In the genomic region with DNA sequence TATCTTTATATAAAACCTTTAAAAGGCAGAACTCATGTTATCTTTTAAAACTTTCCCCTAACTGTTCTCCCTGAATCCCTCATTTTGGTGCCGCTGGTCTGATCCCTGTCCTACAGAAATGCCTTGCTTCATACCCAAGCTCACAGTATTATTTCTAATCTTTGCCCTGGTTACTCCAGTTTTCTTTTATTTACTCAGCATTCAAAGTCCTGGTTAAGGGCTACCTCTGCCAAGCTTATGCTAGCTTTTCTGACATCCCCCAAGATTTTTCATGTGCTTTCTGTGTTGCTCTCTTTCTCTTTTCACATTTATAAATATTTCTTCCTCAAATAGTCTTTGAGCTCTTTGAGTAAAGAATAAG, we compare ENCODE assay signal across 2 cellular contexts.
A peak's percentile ranks its signal among the peaks of the same experiment; 100 is the strongest.
TF ChIP-seq lines count a peak whose summit lies in the region.

No MANE protein-coding gene starts in this region.

TF ChIP-seq in liver, 16 proteins besides CTCF, POLR2A, EP300 and RAD21 (continued from another document):
- peak; percentile 40 for TF ChIP-seq FOXA1 (IDR thresholded peaks at IDR 0.05)
- peak; percentile 67 for TF ChIP-seq FOXA2 (IDR thresholded peaks at IDR 0.05)
- TF ChIP-seq EGR1 (IDR thresholded peaks at IDR 0.05; ENCODE audit: low read depth in 2 of 2) = no peak
- TF ChIP-seq, protein P1, sequence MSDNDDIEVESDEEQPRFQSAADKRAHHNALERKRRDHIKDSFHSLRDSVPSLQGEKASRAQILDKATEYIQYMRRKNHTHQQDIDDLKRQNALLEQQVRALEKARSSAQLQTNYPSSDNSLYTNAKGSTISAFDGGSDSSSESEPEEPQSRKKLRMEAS (IDR thresholded peaks at IDR 0.05) = peak; percentile 46
- peak; percentile 19 for TF ChIP-seq YY1 (IDR thresholded peaks at IDR 0.05)
- TF ChIP-seq, protein P2, sequence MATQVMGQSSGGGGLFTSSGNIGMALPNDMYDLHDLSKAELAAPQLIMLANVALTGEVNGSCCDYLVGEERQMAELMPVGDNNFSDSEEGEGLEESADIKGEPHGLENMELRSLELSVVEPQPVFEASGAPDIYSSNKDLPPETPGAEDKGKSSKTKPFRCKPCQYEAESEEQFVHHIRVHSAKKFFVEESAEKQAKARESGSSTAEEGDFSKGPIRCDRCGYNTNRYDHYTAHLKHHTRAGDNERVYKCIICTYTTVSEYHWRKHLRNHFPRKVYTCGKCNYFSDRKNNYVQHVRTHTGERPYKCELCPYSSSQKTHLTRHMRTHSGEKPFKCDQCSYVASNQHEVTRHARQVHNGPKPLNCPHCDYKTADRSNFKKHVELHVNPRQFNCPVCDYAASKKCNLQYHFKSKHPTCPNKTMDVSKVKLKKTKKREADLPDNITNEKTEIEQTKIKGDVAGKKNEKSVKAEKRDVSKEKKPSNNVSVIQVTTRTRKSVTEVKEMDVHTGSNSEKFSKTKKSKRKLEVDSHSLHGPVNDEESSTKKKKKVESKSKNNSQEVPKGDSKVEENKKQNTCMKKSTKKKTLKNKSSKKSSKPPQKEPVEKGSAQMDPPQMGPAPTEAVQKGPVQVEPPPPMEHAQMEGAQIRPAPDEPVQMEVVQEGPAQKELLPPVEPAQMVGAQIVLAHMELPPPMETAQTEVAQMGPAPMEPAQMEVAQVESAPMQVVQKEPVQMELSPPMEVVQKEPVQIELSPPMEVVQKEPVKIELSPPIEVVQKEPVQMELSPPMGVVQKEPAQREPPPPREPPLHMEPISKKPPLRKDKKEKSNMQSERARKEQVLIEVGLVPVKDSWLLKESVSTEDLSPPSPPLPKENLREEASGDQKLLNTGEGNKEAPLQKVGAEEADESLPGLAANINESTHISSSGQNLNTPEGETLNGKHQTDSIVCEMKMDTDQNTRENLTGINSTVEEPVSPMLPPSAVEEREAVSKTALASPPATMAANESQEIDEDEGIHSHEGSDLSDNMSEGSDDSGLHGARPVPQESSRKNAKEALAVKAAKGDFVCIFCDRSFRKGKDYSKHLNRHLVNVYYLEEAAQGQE (IDR thresholded peaks at IDR 0.05) = no peak
- peak; percentile 70 for TF ChIP-seq HNF4G (IDR thresholded peaks at IDR 0.05)
- TF ChIP-seq, protein P3, sequence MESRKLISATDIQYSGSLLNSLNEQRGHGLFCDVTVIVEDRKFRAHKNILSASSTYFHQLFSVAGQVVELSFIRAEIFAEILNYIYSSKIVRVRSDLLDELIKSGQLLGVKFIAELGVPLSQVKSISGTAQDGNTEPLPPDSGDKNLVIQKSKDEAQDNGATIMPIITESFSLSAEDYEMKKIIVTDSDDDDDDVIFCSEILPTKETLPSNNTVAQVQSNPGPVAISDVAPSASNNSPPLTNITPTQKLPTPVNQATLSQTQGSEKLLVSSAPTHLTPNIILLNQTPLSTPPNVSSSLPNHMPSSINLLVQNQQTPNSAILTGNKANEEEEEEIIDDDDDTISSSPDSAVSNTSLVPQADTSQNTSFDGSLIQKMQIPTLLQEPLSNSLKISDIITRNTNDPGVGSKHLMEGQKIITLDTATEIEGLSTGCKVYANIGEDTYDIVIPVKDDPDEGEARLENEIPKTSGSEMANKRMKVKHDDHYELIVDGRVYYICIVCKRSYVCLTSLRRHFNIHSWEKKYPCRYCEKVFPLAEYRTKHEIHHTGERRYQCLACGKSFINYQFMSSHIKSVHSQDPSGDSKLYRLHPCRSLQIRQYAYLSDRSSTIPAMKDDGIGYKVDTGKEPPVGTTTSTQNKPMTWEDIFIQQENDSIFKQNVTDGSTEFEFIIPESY (IDR thresholded peaks at IDR 0.05) = peak; percentile 41
- TF ChIP-seq RXRA (IDR thresholded peaks at IDR 0.05) = peak; percentile 79 to 82
- peak; percentile 90 to 92 for TF ChIP-seq HNF4A (conservative IDR thresholded peaks at IDR 0.05)

TF ChIP-seq in GM23338, 12 proteins besides CTCF, POLR2A, EP300 and RAD21 (continued from another document):
- TF ChIP-seq, protein P4, sequence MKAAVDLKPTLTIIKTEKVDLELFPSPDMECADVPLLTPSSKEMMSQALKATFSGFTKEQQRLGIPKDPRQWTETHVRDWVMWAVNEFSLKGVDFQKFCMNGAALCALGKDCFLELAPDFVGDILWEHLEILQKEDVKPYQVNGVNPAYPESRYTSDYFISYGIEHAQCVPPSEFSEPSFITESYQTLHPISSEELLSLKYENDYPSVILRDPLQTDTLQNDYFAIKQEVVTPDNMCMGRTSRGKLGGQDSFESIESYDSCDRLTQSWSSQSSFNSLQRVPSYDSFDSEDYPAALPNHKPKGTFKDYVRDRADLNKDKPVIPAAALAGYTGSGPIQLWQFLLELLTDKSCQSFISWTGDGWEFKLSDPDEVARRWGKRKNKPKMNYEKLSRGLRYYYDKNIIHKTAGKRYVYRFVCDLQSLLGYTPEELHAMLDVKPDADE (IDR thresholded peaks at IDR 0.05) = no peak
- TF ChIP-seq, protein P2 (IDR thresholded peaks at IDR 0.05; ENCODE audit: unreplicated experiment) = no peak
- TF ChIP-seq POLR2AphosphoS5 (IDR thresholded peaks at IDR 0.05; ENCODE audit: low read depth) = no peak
- TF ChIP-seq STAT1 (IDR thresholded peaks at IDR 0.05; ENCODE audit: unreplicated experiment) = no peak
- TF ChIP-seq, protein P5, sequence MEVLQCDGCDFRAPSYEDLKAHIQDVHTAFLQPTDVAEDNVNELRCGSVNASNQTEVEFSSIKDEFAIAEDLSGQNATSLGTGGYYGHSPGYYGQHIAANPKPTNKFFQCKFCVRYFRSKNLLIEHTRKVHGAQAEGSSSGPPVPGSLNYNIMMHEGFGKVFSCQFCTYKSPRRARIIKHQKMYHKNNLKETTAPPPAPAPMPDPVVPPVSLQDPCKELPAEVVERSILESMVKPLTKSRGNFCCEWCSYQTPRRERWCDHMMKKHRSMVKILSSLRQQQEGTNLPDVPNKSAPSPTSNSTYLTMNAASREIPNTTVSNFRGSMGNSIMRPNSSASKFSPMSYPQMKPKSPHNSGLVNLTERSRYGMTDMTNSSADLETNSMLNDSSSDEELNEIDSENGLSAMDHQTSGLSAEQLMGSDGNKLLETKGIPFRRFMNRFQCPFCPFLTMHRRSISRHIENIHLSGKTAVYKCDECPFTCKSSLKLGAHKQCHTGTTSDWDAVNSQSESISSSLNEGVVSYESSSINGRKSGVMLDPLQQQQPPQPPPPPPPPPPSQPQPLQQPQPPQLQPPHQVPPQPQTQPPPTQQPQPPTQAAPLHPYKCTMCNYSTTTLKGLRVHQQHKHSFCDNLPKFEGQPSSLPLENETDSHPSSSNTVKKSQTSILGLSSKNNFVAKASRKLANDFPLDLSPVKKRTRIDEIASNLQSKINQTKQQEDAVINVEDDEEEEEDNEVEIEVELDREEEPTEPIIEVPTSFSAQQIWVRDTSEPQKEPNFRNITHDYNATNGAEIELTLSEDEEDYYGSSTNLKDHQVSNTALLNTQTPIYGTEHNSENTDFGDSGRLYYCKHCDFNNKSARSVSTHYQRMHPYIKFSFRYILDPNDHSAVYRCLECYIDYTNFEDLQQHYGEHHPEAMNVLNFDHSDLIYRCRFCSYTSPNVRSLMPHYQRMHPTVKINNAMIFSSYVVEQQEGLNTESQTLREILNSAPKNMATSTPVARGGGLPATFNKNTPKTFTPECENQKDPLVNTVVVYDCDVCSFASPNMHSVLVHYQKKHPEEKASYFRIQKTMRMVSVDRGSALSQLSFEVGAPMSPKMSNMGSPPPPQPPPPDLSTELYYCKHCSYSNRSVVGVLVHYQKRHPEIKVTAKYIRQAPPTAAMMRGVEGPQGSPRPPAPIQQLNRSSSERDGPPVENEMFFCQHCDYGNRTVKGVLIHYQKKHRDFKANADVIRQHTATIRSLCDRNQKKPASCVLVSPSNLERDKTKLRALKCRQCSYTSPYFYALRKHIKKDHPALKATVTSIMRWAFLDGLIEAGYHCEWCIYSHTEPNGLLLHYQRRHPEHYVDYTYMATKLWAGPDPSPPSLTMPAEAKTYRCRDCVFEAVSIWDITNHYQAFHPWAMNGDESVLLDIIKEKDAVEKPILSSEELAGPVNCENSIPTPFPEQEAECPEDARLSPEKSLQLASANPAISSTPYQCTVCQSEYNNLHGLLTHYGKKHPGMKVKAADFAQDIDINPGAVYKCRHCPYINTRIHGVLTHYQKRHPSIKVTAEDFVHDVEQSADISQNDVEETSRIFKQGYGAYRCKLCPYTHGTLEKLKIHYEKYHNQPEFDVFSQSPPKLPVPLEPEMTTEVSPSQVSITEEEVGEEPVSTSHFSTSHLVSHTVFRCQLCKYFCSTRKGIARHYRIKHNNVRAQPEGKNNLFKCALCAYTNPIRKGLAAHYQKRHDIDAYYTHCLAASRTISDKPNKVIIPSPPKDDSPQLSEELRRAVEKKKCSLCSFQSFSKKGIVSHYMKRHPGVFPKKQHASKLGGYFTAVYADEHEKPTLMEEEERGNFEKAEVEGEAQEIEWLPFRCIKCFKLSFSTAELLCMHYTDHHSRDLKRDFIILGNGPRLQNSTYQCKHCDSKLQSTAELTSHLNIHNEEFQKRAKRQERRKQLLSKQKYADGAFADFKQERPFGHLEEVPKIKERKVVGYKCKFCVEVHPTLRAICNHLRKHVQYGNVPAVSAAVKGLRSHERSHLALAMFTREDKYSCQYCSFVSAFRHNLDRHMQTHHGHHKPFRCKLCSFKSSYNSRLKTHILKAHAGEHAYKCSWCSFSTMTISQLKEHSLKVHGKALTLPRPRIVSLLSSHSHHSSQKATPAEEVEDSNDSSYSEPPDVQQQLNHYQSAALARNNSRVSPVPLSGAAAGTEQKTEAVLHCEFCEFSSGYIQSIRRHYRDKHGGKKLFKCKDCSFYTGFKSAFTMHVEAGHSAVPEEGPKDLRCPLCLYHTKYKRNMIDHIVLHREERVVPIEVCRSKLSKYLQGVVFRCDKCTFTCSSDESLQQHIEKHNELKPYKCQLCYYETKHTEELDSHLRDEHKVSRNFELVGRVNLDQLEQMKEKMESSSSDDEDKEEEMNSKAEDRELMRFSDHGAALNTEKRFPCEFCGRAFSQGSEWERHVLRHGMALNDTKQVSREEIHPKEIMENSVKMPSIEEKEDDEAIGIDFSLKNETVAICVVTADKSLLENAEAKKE (CRISPR knock-in tag; IDR thresholded peaks at IDR 0.05) = no peak
- no peak for TF ChIP-seq EZH2phosphoT487 (IDR thresholded peaks at IDR 0.05; ENCODE audit: unreplicated experiment)
- TF ChIP-seq CREB1 (CRISPR knock-in tag; IDR thresholded peaks at IDR 0.05; ENCODE audit: low read depth) = no peak
